29 cellular contexts compared by ENCODE assay signal in genomic region chr2:216803803-216804202, GRCh38. TPM values are rescaled to one million over a fixed set of nuclear protein-coding genes. Genes with fewer than 3 reads are reported as not detected.
DNase-seq lines count a peak whose midpoint lies in the region; ATAC-seq and TF ChIP-seq lines count a peak whose summit lies in the region.
"Had no signal": no experiment of that assay in that cellular context is flagged by ENCODE, and none has a peak within 500 bp of the region (broad histone marks: within the 10 kb centered on the region; RNA-seq: fewer than 3 reads in every experiment).

No MANE protein-coding gene starts in this region.

- peaks cover 0 to 7% (median 2%) of the 10 kb centered on the region in 7 donors for H3K9me3 Mint-ChIP-seq in CD14-positive monocyte
- H3K9me3 Mint-ChIP-seq: CD4-positive, alpha-beta T cell; GM23338; neural progenitor cell; stimulated activated naive CD8-positive, alpha-beta T cell treated with anti-CD3 and anti-CD28 coated beads, Interleukin-15, amount 100 ng/mL, for 72 hours had no signal

- WGBS in testis, 2 donors = 76 to 86% methylated on average over 12 to 13 of the region's 13 CpGs

- H3K36me3 ChIP-seq in ascending aorta = no peaks in the 10 kb centered on the region
- H3K36me3 ChIP-seq in testis (ENCODE audit: low read depth, missing control alignments) = no peaks in the 10 kb centered on the region
- H3K36me3 ChIP-seq: neural progenitor cell had no signal

- ATAC-seq in left ventricle myocardium superior (peak; percentile 84), HG02588 (IDR thresholded peaks at IDR 0.05; ENCODE audit: unreplicated experiment) (no peak)
- ATAC-seq: body of pancreas, GM23338 had no signal

- H3K4me1 Mint-ChIP-seq in CD14-positive monocyte = no peaks in the 10 kb centered on the region
- H3K4me1 Mint-ChIP-seq: GM23338; stimulated activated naive CD8-positive, alpha-beta T cell treated with anti-CD3 and anti-CD28 coated beads, Interleukin-15, amount 100 ng/mL, for 72 hours had no signal

- H3K27ac ChIP-seq in ascending aorta = peak overlapping the region; percentile 85 to 86
- peak overlapping the region; percentile 65 to 73 for H3K27ac ChIP-seq in testis
- H3K27ac ChIP-seq: body of pancreas, HL-60, neural progenitor cell had no signal

- H3K4me3 Mint-ChIP-seq in CD14-positive monocyte = no peak overlapping the region
- H3K4me3 Mint-ChIP-seq: CD4-positive, alpha-beta T cell; GM23338; neural progenitor cell; stimulated activated naive CD8-positive, alpha-beta T cell treated with anti-CD3 and anti-CD28 coated beads, Interleukin-15, amount 100 ng/mL, for 72 hours had no signal

- H3K4me3 ChIP-seq in ascending aorta = no peak overlapping the region
- no peak overlapping the region for H3K4me3 ChIP-seq in testis
- H3K4me3 ChIP-seq: body of pancreas, GM23338, neural progenitor cell had no signal

- no peaks in the 10 kb centered on the region for H3K27me3 ChIP-seq in ascending aorta
- no peaks in the 10 kb centered on the region for H3K27me3 ChIP-seq in testis
- H3K27me3 ChIP-seq: body of pancreas, neural progenitor cell had no signal

- H3K4me1 ChIP-seq in ascending aorta (peaks cover 0 to 23% of the 10 kb centered on the region in 2 donors), testis (peaks cover 47% of the 10 kb centered on the region)
- H3K4me1 ChIP-seq: body of pancreas, neural progenitor cell had no signal

- H3K9me3 ChIP-seq in ascending aorta = no peaks in the 10 kb centered on the region
- no peaks in the 10 kb centered on the region for H3K9me3 ChIP-seq in testis
- H3K9me3 ChIP-seq: body of pancreas, SK-N-SH had no signal

- H3K27ac Mint-ChIP-seq in CD14-positive monocyte = no peak overlapping the region
- H3K27ac Mint-ChIP-seq: CD4-positive, alpha-beta T cell; GM23338; neural progenitor cell had no signal

- DNase-seq in NCI-H748 (lab: John Stamatoyannopoulos, UW; ENCODE audit: unreplicated experiment) (peak; percentile 30), NCI-H748 treated with DMSO at 0.1 percent for 48 hours (lab: John Stamatoyannopoulos, UW) (no peak), ascending aorta (ENCODE audit: low spot score in 2 of 2) (peak in 1 of 2 donors; percentile 64), left ventricle myocardium superior (peak; percentile 86), testis (no peak), CD14-positive monocyte (ENCODE audit: low spot score) (no peak)
- no peak for DNase-seq in stimulated activated CD4-positive, alpha-beta T cell treated with anti-CD3 and anti-CD28 coated beads, Interleukin-4, amount 100 ng/mL, for 1 hour
- DNase-seq: activated CD4-positive, alpha-beta T cell treated with anti-CD3 and anti-CD28 coated beads for 4 hours; activated gamma-delta T cell; activated T-cell treated with anti-CD3 and anti-CD28 coated beads, Interleukin-2, amount 50 U/mL, for 1 hour; body of pancreas; CD4-positive, alpha-beta T cell; effector CD4-positive, alpha-beta T cell; Kasumi-1; mammary epithelial cell; NCI-H1930; NCI-H345; RPMI8226; SK-N-SH; stimulated activated naive CD8-positive, alpha-beta T cell treated with anti-CD3 and anti-CD28 coated beads, Interleukin-15, amount 100 ng/mL, for 72 hours; T-helper 2 cell; trophoblast cell had no signal

- TF ChIP-seq CTCF in ascending aorta (IDR thresholded peaks at IDR 0.05) = no peak
- TF ChIP-seq CTCF in testis (IDR thresholded peaks at IDR 0.05) = no peak
- no peak for TF ChIP-seq CTCF in CD14-positive monocyte (IDR thresholded peaks at IDR 0.05)

- intact Hi-C loops in ascending aorta (cut with DNase I) (no loop called here), left ventricle myocardium superior (cut with micrococcal nuclease) (loop anchor here (10.0 kb wide), 1 partner anchor 109 kb away; the partner anchor contains the start of gene IGFBP5), testis (cut with DNase I; ENCODE audit: low total_unique reads) (no loop called here), CD14-positive monocyte (cut with micrococcal nuclease) (no loop called here)

- TF ChIP-seq POLR2A in testis (IDR thresholded peaks at IDR 0.05) = no peak

- H3K27me3 Mint-ChIP-seq in CD14-positive monocyte (ENCODE audit: low read depth in 3 of 3) = peaks cover 0 to 2% (median 0%) of the 10 kb centered on the region in 3 donors
- H3K27me3 Mint-ChIP-seq: CD4-positive, alpha-beta T cell; stimulated activated naive CD8-positive, alpha-beta T cell treated with anti-CD3 and anti-CD28 coated beads, Interleukin-15, amount 100 ng/mL, for 72 hours had no signal

- H3K36me3 Mint-ChIP-seq in CD14-positive monocyte = no peaks in the 10 kb centered on the region
- H3K36me3 Mint-ChIP-seq: neural progenitor cell had no signal

RNA-seq across cellular contexts. Expression of gene TNP1, which starts 56.1 kb away (rescaled TPM):
- total RNA-seq in ascending aorta = not detected
- total RNA-seq in left ventricle myocardium superior = not detected
- total RNA-seq in testis = 1,000 to 10,000 TPM; 2,101 to 8,033 TPM
- 6,608 TPM for polyA plus RNA-seq in testis (ENCODE audit: insufficient read depth, low read depth, low replicate concordance)
- polyA plus RNA-seq in CD14-positive monocyte = not detected
- total RNA-seq: A172; activated CD8-positive, alpha-beta memory T cell treated with anti-CD3 and anti-CD28 coated beads for 36 hours; body of pancreas; CD4-positive, alpha-beta T cell; GM23338; mammary epithelial cell had no signal
- polyA plus RNA-seq: GM23338, keratinocyte, mammary epithelial cell, SK-N-SH had no signal

Comparison
In these comparisons a context has a peak if more than half of its experiments do, and no peak if none do; other contexts are left out.
1. DNase-seq: peak in NCI-H748 (single experiment) and left ventricle myocardium superior (single experiment); none in NCI-H748 treated with DMSO at 0.1 percent for 48 hours (single experiment), testis (single experiment), CD14-positive monocyte (single experiment) and stimulated activated CD4-positive, alpha-beta T cell treated with anti-CD3 and anti-CD28 coated beads, Interleukin-4, amount 100 ng/mL, for 1 hour (single experiment).
2. RNA of gene TNP1, which starts 56.1 kb away (total RNA-seq): 2,101 to 8,033 TPM in testis; not detected in ascending aorta (single experiment) and not detected in left ventricle myocardium superior (single experiment); every median in the first group is over 1,000 times any median in the second.